Comparison of ENCODE assay signal across 28 cellular contexts in genomic region chr22:20728523-20729190, GRCh38. TPM values are rescaled to one million over a fixed set of nuclear protein-coding genes. Genes with fewer than 3 reads are reported as not detected.
"Had no signal": no experiment of that assay in that cellular context is flagged by ENCODE, and none has a peak within 500 bp of the region (broad histone marks: within the 10 kb centered on the region; RNA-seq: fewer than 3 reads in every experiment).

No MANE protein-coding gene starts in this region.

- DNase-seq: activated T-cell treated with anti-CD3 and anti-CD28 coated beads, Interleukin-2, amount 50 U/mL, for 1 hour; endodermal cell; esophagus squamous epithelium; gastrocnemius medialis; heart left ventricle; left cardiac atrium; mesendoderm; naive B cell; retina; sigmoid colon; stimulated activated CD4-positive, alpha-beta T cell treated with anti-CD3 and anti-CD28 coated beads, Interleukin-15, amount 100 ng/mL, for 24 hours; stimulated activated CD8-positive, alpha-beta memory T cell treated with anti-CD3 and anti-CD28 coated beads, Interleukin-4, amount 100 ng/mL, for 48 hours; stimulated activated naive CD4-positive, alpha-beta T cell treated with Interleukin-2 at 50 U/mL for 16 hours; T-helper 9 cell; upper lobe of left lung had no signal

- H3K4me1 Mint-ChIP-seq: central memory CD8-positive, alpha-beta T cell; endodermal cell; naive B cell; WTC11 had no signal

- H3K4me2 ChIP-seq: smooth muscle cell had no signal

- H3K27ac Mint-ChIP-seq: activated naive CD8-positive, alpha-beta T cell; endodermal cell; WTC11 had no signal

- ATAC-seq: gastrocnemius medialis, mucosa of descending colon, WTC11 had no signal

- H3K9me3 Mint-ChIP-seq: central memory CD8-positive, alpha-beta T cell; endodermal cell; naive B cell; WTC11 had no signal

- H3K27me3 ChIP-seq: adrenal gland, esophagus squamous epithelium, gastrocnemius medialis, heart left ventricle, sigmoid colon, upper lobe of left lung had no signal

- H3K4me3 ChIP-seq: adrenal gland, coronary artery, esophagus squamous epithelium, gastrocnemius medialis, heart left ventricle, mucosa of descending colon, sigmoid colon, smooth muscle cell, upper lobe of left lung had no signal

- H3K27me3 Mint-ChIP-seq: activated naive CD8-positive, alpha-beta T cell; central memory CD8-positive, alpha-beta T cell; naive B cell had no signal

- H3K4me1 ChIP-seq: adrenal gland, esophagus squamous epithelium, gastrocnemius medialis, sigmoid colon, upper lobe of left lung had no signal

- H3K9me3 ChIP-seq: adrenal gland, esophagus squamous epithelium, gastrocnemius medialis, heart left ventricle, mucosa of descending colon, sigmoid colon, upper lobe of left lung had no signal

- H3K4me3 Mint-ChIP-seq: activated naive CD8-positive, alpha-beta T cell; central memory CD8-positive, alpha-beta T cell; endodermal cell; naive B cell; WTC11 had no signal

- FAIRE-seq: astrocyte, islet of Langerhans had no signal

- H3K27ac ChIP-seq: adrenal gland, coronary artery, esophagus squamous epithelium, gastrocnemius medialis, heart left ventricle, sigmoid colon, upper lobe of left lung had no signal

RNA-seq across cellular contexts. Expression of gene SERPIND1, which starts 45.3 kb away (rescaled TPM):
- total RNA-seq: astrocyte; endodermal cell; lower leg skin; mucosa of descending colon; posterior vena cava; sigmoid colon; smooth muscle cell; T-helper 1 cell treated with Interleukin-12 subunit alpha and Interleukin-12 subunit beta and Interleukin-4 antibody, amounts not matched to agents 30 ng/mL and 1 ng/mL, for 36 hours had no signal
- polyA plus RNA-seq: neural cell had no signal
